ENCODE assay signal across 26 cellular contexts in the genomic region with DNA sequence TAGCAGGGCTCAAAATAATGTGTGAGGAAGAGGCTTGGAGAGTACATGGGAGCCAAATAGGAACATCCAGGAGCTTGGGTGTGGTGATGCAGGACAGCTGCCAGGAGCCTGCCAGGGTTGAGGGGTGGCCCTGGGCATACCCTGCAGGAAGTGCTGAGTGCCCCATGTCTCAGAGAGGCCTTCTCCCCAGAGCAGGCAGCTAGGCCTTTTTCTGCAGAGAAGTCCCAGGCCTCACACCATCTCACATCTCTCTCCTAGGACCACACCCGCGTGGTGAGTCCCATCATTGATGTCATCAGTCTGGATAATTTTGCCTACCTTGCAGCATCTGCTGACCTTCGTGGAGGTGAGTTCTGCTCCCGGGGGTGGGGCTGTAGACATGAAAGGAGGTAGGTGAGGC.
"Had no signal": no experiment of that assay in that cellular context is flagged by ENCODE, and none has a peak within 500 bp of the region (broad histone marks: within the 10 kb centered on the region; RNA-seq: fewer than 3 reads in every experiment).

No MANE protein-coding gene starts in this region.

- H3K9me3 ChIP-seq: adrenal gland, body of pancreas, colonic mucosa, esophagus muscularis mucosa, gastrocnemius medialis, heart left ventricle had no signal

- H3K36me3 Mint-ChIP-seq: activated naive CD4-positive, alpha-beta T cell treated with anti-CD3 and anti-CD28 coated beads, Interleukin-2, amount 50 U/mL, for 24 hours; activated naive CD8-positive, alpha-beta T cell treated with anti-CD3 and anti-CD28 coated beads for 36 hours; WTC11 had no signal

- H3K27me3 Mint-ChIP-seq: activated CD4-positive, alpha-beta memory T cell treated with anti-CD3 and anti-CD28 coated beads, Interleukin-2, amount 10 ng/mL, durations not matched to agents 7 days and 5 days; activated naive CD4-positive, alpha-beta T cell treated with anti-CD3 and anti-CD28 coated beads, Interleukin-2, amount 50 U/mL, for 24 hours; activated naive CD8-positive, alpha-beta T cell treated with anti-CD3 and anti-CD28 coated beads, Interleukin-2, amount 50 U/mL, for 24 hours had no signal

- H3K9me3 Mint-ChIP-seq: activated CD4-positive, alpha-beta memory T cell treated with anti-CD3 and anti-CD28 coated beads, Interleukin-2, amount 10 ng/mL, durations not matched to agents 7 days and 5 days; activated CD4-positive, alpha-beta T cell treated with anti-CD3 and anti-CD28 coated beads, Interleukin-2, amount 10 ng/mL, durations not matched to agents 7 days and 5 days; activated naive CD4-positive, alpha-beta T cell treated with anti-CD3 and anti-CD28 coated beads for 36 hours; activated naive CD4-positive, alpha-beta T cell treated with anti-CD3 and anti-CD28 coated beads, Interleukin-2, amount 50 U/mL, for 24 hours; activated naive CD8-positive, alpha-beta T cell treated with anti-CD3 and anti-CD28 coated beads for 36 hours; activated naive CD8-positive, alpha-beta T cell treated with anti-CD3 and anti-CD28 coated beads, Interleukin-2, amount 50 U/mL, for 24 hours; activated T-cell treated with anti-CD3 and anti-CD28 coated beads, Interleukin-2, amount 50 U/mL, for 4 hours; activated T-helper 2 cell treated with anti-CD3 and anti-CD28 coated beads, Interferon-gamma antibody, Interleukin-2, Interleukin-4, amounts not matched to agents 10 μg/mL and 5 μg/mL and 100 μg/mL, durations not matched to agents 14 hours and 24 hours and 36 hours; endodermal cell; WTC11 had no signal

- DNase-seq: activated CD4-positive, alpha-beta memory T cell treated with anti-CD3 and anti-CD28 coated beads, Interleukin-2, amount 10 ng/mL, durations not matched to agents 7 days and 5 days; activated CD4-positive, alpha-beta T cell treated with anti-CD3 and anti-CD28 coated beads for 1 hour; activated CD4-positive, alpha-beta T cell treated with anti-CD3 and anti-CD28 coated beads for 4 hours; activated CD4-positive, alpha-beta T cell treated with anti-CD3 and anti-CD28 coated beads, Interleukin-2, amount 10 ng/mL, durations not matched to agents 7 days and 5 days; activated CD4-positive, alpha-beta T cell treated with anti-CD3 and anti-CD28 coated beads, Interleukin-2, amount 50 U/mL, for 4 hours; activated CD8-positive, alpha-beta memory T cell treated with anti-CD3 and anti-CD28 coated beads for 24 hours; activated naive CD4-positive, alpha-beta T cell treated with anti-CD3 and anti-CD28 coated beads for 36 hours; activated naive CD8-positive, alpha-beta T cell treated with anti-CD3 and anti-CD28 coated beads for 36 hours; activated naive CD8-positive, alpha-beta T cell treated with anti-CD3 and anti-CD28 coated beads, Interleukin-2, amount 50 U/mL, for 24 hours; activated T-cell treated with anti-CD3 and anti-CD28 coated beads, Interleukin-2, amount 50 U/mL, for 4 hours; adrenal gland; amygdala; body of pancreas; colonic mucosa; effector memory CD4-positive, alpha-beta T cell; endodermal cell; foreskin keratinocyte; gastrocnemius medialis; glutamatergic neuron; heart left ventricle; T-helper 2 cell had no signal

- H3K4me3 Mint-ChIP-seq: activated CD4-positive, alpha-beta memory T cell treated with anti-CD3 and anti-CD28 coated beads, Interleukin-2, amount 10 ng/mL, durations not matched to agents 7 days and 5 days; activated CD4-positive, alpha-beta T cell treated with anti-CD3 and anti-CD28 coated beads, Interleukin-2, amount 10 ng/mL, durations not matched to agents 7 days and 5 days; activated naive CD4-positive, alpha-beta T cell treated with anti-CD3 and anti-CD28 coated beads for 36 hours; activated naive CD4-positive, alpha-beta T cell treated with anti-CD3 and anti-CD28 coated beads, Interleukin-2, amount 50 U/mL, for 24 hours; activated naive CD8-positive, alpha-beta T cell treated with anti-CD3 and anti-CD28 coated beads for 36 hours; activated naive CD8-positive, alpha-beta T cell treated with anti-CD3 and anti-CD28 coated beads, Interleukin-2, amount 50 U/mL, for 24 hours; activated T-cell treated with anti-CD3 and anti-CD28 coated beads, Interleukin-2, amount 50 U/mL, for 4 hours; endodermal cell; WTC11 had no signal

- H3K36me3 ChIP-seq: colonic mucosa, gastrocnemius medialis had no signal

- H3K27ac ChIP-seq: adrenal gland, body of pancreas, colonic mucosa, esophagus muscularis mucosa, foreskin keratinocyte, gastrocnemius medialis, heart left ventricle, VCaP had no signal

- H3K27ac Mint-ChIP-seq: activated CD4-positive, alpha-beta memory T cell treated with anti-CD3 and anti-CD28 coated beads, Interleukin-2, amount 10 ng/mL, durations not matched to agents 7 days and 5 days; activated CD4-positive, alpha-beta T cell treated with anti-CD3 and anti-CD28 coated beads, Interleukin-2, amount 10 ng/mL, durations not matched to agents 7 days and 5 days; activated naive CD4-positive, alpha-beta T cell treated with anti-CD3 and anti-CD28 coated beads for 36 hours; activated naive CD4-positive, alpha-beta T cell treated with anti-CD3 and anti-CD28 coated beads, Interleukin-2, amount 50 U/mL, for 24 hours; activated naive CD8-positive, alpha-beta T cell treated with anti-CD3 and anti-CD28 coated beads for 36 hours; activated naive CD8-positive, alpha-beta T cell treated with anti-CD3 and anti-CD28 coated beads, Interleukin-2, amount 50 U/mL, for 24 hours; activated T-helper 2 cell treated with anti-CD3 and anti-CD28 coated beads, Interferon-gamma antibody, Interleukin-2, Interleukin-4, amounts not matched to agents 10 μg/mL and 5 μg/mL and 100 μg/mL, durations not matched to agents 14 hours and 24 hours and 36 hours; endodermal cell; WTC11 had no signal

- H3K4me1 ChIP-seq: adrenal gland, body of pancreas, colonic mucosa, foreskin keratinocyte, gastrocnemius medialis had no signal

- H3K27me3 ChIP-seq: adrenal gland, body of pancreas, colonic mucosa, esophagus muscularis mucosa, gastrocnemius medialis, heart left ventricle had no signal

- H3K4me3 ChIP-seq: adrenal gland, body of pancreas, colonic mucosa, esophagus muscularis mucosa, gastrocnemius medialis, heart left ventricle had no signal

- H3K4me1 Mint-ChIP-seq: activated CD4-positive, alpha-beta memory T cell treated with anti-CD3 and anti-CD28 coated beads, Interleukin-2, amount 10 ng/mL, durations not matched to agents 7 days and 5 days; endodermal cell; WTC11 had no signal
